ENCODE assay signal across 9 cellular contexts in the genomic region with DNA sequence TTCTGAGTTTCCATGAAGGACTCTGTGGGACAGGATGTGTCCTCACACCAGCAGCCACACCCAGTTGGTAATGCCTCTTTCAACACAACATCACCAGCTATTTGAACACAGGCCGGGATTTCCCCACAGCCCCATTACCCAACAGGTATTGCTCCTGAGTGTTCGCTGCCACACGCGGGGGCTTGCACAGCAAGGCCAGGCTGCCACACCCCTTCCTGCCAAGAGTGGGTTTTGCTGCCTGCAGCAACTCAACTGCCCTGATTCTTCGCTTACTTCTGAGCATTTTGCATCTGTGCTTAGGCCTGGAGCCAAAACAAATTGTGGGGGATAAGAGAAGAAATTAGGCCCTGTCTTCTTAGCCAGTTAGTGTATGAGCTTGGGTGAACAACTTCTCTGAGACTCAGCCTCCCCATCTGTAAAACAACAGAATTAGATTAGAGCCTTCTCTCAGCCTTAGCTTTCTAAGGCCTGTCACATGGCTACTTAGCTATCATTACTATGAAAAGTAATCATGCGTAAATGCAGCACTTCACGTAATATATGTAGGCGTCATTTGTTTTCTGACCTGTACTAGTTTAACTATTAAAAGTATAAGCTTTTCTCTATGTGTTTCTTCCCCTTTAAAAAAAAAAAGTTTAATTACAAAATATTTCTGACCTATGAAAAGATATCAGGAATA. TPM values are rescaled to one million over a fixed set of nuclear protein-coding genes. Genes with fewer than 3 reads are reported as not detected.
DNase-seq lines count a peak whose midpoint lies in the region; ATAC-seq and TF ChIP-seq lines count a peak whose summit lies in the region.
"Had no signal": no experiment of that assay in that cellular context is flagged by ENCODE, and none has a peak within 500 bp of the region (broad histone marks: within the 10 kb centered on the region; RNA-seq: fewer than 3 reads in every experiment).

No MANE protein-coding gene starts in this region.

- no peak overlapping the region for H2BK15ac ChIP-seq in neuronal stem cell (ENCODE audit: low read length)

- no peak overlapping the region for H3K4me3 ChIP-seq in CD8-positive, alpha-beta memory T cell (ENCODE audit: low read length)
- H3K4me3 ChIP-seq in mammary epithelial cell (replicated peaks in 1 of 3; ENCODE audit: insufficient read depth in 1 of 3, low read depth in 2 of 3, low read length in 3 of 3) (no peak overlapping the region), neuronal stem cell (ENCODE audit: low read length in 2 of 2) (no peak overlapping the region)
- H3K4me3 ChIP-seq: body of pancreas had no signal

- H3K23ac ChIP-seq in neuronal stem cell (ENCODE audit: low read depth, low read length, poor library complexity) = no peak overlapping the region

- in situ Hi-C loops in mammary epithelial cell (cut with MboI; ENCODE audit: low sequenced_read_pairs in 2 of 2) = loop anchor here (5.0 to 10.0 kb wide), 3 partner anchors 55 to 803 kb away; no protein-coding TSS in a partner anchor

- no peak overlapping the region for H3K14ac ChIP-seq in neuronal stem cell (ENCODE audit: low read length)

- H3K4me2 ChIP-seq in mammary epithelial cell (ENCODE audit: insufficient read depth, low read depth, low read length) (peak overlapping the region; percentile 46), neuronal stem cell (ENCODE audit: insufficient read depth, low read length, poor library complexity, severe bottlenecking) (no peak overlapping the region)

- peaks cover 13 to 20% (median 14%) of the 10 kb centered on the region in 3 donors for H3K4me1 Mint-ChIP-seq in CD8-positive, alpha-beta memory T cell
- H3K4me1 Mint-ChIP-seq in T-cell (peaks cover 15 to 20% (median 20%) of the 10 kb centered on the region in 3 donors), osteocyte (ENCODE audit: unreplicated experiment) (peaks cover 13% of the 10 kb centered on the region), mesothelial cell of epicardium (peaks cover 17% of the 10 kb centered on the region)

- H4K20me1 ChIP-seq in mammary epithelial cell (ENCODE audit: insufficient read depth, low read length) = no peaks in the 10 kb centered on the region

- no peaks in the 10 kb centered on the region for H3K36me3 ChIP-seq in CD8-positive, alpha-beta memory T cell (ENCODE audit: insufficient read depth, low read length)
- H3K36me3 ChIP-seq in mammary epithelial cell (ENCODE audit: insufficient read depth, low read length) (no peaks in the 10 kb centered on the region), neuronal stem cell (replicated peaks in 1 of 2; ENCODE audit: control insufficient read depth in 2 of 2, insufficient read depth in 2 of 2, low read length in 2 of 2) (no peaks in the 10 kb centered on the region)

- H3K9ac ChIP-seq in mammary epithelial cell (ENCODE audit: insufficient read depth, low read length) (peak overlapping the region; percentile 62), neuronal stem cell (ENCODE audit: low read depth, low read length, poor library complexity) (no peak overlapping the region)

- peak overlapping the region; percentile 13 for H2AK5ac ChIP-seq in neuronal stem cell (ENCODE audit: low read depth, low read length)

- DNase-seq in CD8-positive, alpha-beta memory T cell = peak; percentile 39 to 77 (median 55)
- DNase-seq in T-cell (peak; percentile 33 to 87 (median 70)), mammary epithelial cell (peak; percentile 94), neuronal stem cell (ENCODE audit: low spot score) (no peak), osteocyte (ENCODE audit: extremely low spot score, unreplicated experiment) (no peak), mesothelial cell of epicardium (ENCODE audit: low spot score in 2 of 2, unreplicated experiment in 2 of 2) (no peak)

- peak overlapping the region; percentile 1 for H4K91ac ChIP-seq in neuronal stem cell (ENCODE audit: low read depth, low read length, poor library complexity)

- intact Hi-C loops in mammary epithelial cell (cut with micrococcal nuclease) = loop anchor here (1.0 to 2.0 kb wide), 5 partner anchors 19 to 693 kb away; a partner anchor contains a TSS

- H3K9me3 ChIP-seq in CD8-positive, alpha-beta memory T cell (ENCODE audit: low read length) = no peaks in the 10 kb centered on the region
- H3K9me3 ChIP-seq in mammary epithelial cell (replicated peaks; ENCODE audit: insufficient read depth, low read length) (no peaks in the 10 kb centered on the region), neuronal stem cell (replicated peaks in 1 of 2; ENCODE audit: control insufficient read depth in 2 of 2, insufficient read depth in 1 of 2, low read depth in 1 of 2, low read length in 2 of 2) (no peaks in the 10 kb centered on the region)
- H3K9me3 ChIP-seq: body of pancreas had no signal

- H3K27me3 ChIP-seq in CD8-positive, alpha-beta memory T cell (ENCODE audit: insufficient read depth, low read length, poor library complexity, severe bottlenecking) = no peaks in the 10 kb centered on the region
- H3K27me3 ChIP-seq in mammary epithelial cell (ENCODE audit: insufficient read depth, low read length) (no peaks in the 10 kb centered on the region), neuronal stem cell (ENCODE audit: control insufficient read depth in 3 of 3, insufficient read depth in 3 of 3, low read depth in 1 of 3, low read length in 3 of 3) (no peaks in the 10 kb centered on the region)
- H3K27me3 ChIP-seq: body of pancreas had no signal

- H3K4me1 ChIP-seq in CD8-positive, alpha-beta memory T cell (ENCODE audit: insufficient read depth, low read length) = peaks cover 8% of the 10 kb centered on the region
- H3K4me1 ChIP-seq in mammary epithelial cell (ENCODE audit: insufficient read depth, low read length) = peaks cover 14% of the 10 kb centered on the region
- H3K4me1 ChIP-seq in neuronal stem cell (ENCODE audit: control insufficient read depth in 2 of 2, insufficient read depth in 1 of 2, low read depth in 1 of 2, low read length in 2 of 2) = peaks cover 7 to 9% of the 10 kb centered on the region in 2 donors
- H3K4me1 ChIP-seq: body of pancreas had no signal

- H3K4me3 Mint-ChIP-seq in CD8-positive, alpha-beta memory T cell = peak overlapping the region in 4 of 7 donors; percentile 9 to 50 (median 30)
- peak overlapping the region in 2 of 3 donors; percentile 39 to 44 for H3K4me3 Mint-ChIP-seq in T-cell
- no peak overlapping the region for H3K4me3 Mint-ChIP-seq in osteocyte (ENCODE audit: unreplicated experiment)
- no peak overlapping the region for H3K4me3 Mint-ChIP-seq in mesothelial cell of epicardium

- H3K18ac ChIP-seq in neuronal stem cell (ENCODE audit: low read length) = peak overlapping the region; percentile 1

- H2BK120ac ChIP-seq in neuronal stem cell (ENCODE audit: low read depth, low read length) = no peak overlapping the region

- H3K79me1 ChIP-seq in neuronal stem cell (ENCODE audit: low read depth, low read length) = no peaks in the 10 kb centered on the region

- ATAC-seq in T-cell (replicated peaks in 1 of 4) (peak; percentile 78 to 94 (median 85)), HG02571 (IDR thresholded peaks at IDR 0.05; ENCODE audit: unreplicated experiment) (no peak), SK-N-SH treated with all-trans-retinoic acid at 6 μM for 48 hours (no peak)
- ATAC-seq: body of pancreas had no signal

- H3K27ac Mint-ChIP-seq in CD8-positive, alpha-beta memory T cell = peak overlapping the region; percentile 79 to 94 (median 91)
- H3K27ac Mint-ChIP-seq in T-cell (peak overlapping the region; percentile 86 to 89), osteocyte (ENCODE audit: unreplicated experiment) (no peak overlapping the region), mesothelial cell of epicardium (no peak overlapping the region)

- POLR2A ChIA-PET in CD8-positive, alpha-beta memory T cell (lab: Charles Lee) = interaction anchor here (1.0 to 1.4 kb wide), 2 partner anchors 21 to 74 kb away, joined by 3 to 10 read pairs; a partner anchor contains a TSS
- POLR2A ChIA-PET in T-cell (lab: Charles Lee) = interaction anchor here (0.5 to 1.8 kb wide), 7 partner anchors 12 to 729 kb away, joined by 3 to 6 read pairs (median 3); no protein-coding TSS in a partner anchor

- H3K4ac ChIP-seq in neuronal stem cell (ENCODE audit: low read length) = no peak overlapping the region

- dilution Hi-C loops in mammary epithelial cell (cut with HindIII; ENCODE audit: low sequenced_read_pairs) = no loop called here

- H3K27ac ChIP-seq in CD8-positive, alpha-beta memory T cell (ENCODE audit: low read depth, low read length) = peak overlapping the region; percentile 28
- H3K27ac ChIP-seq in mammary epithelial cell (ENCODE audit: insufficient read depth, low read depth, low read length) (peak overlapping the region; percentile 95), neuronal stem cell (replicated peaks; ENCODE audit: low read length) (no peak overlapping the region)
- H3K27ac ChIP-seq: body of pancreas had no signal

- CTCF ChIA-PET in CD8-positive, alpha-beta memory T cell (lab: Charles Lee) = interaction anchor here (1.0 to 4.3 kb wide), 19 partner anchors 9 to 131 kb away, joined by 3 to 56 read pairs (median 5); a partner anchor contains a TSS
- CTCF ChIA-PET in T-cell (lab: Charles Lee) = interaction anchor here (0.5 to 4.4 kb wide), 18 partner anchors 10 to 1267 kb away, joined by 3 to 26 read pairs (median 4); a partner anchor contains a TSS
- CTCF ChIA-PET in mammary epithelial cell (lab: Charles Lee; ENCODE audit: low non-redundant PET) = interaction anchor here (1.2 kb wide), 1 partner anchor 118 kb away, joined by 11 read pairs; no protein-coding TSS in a partner anchor

- H3K27me3 Mint-ChIP-seq in CD8-positive, alpha-beta memory T cell = peaks cover 6 to 9% of the 10 kb centered on the region in 2 donors
- H3K27me3 Mint-ChIP-seq in T-cell (no peaks in the 10 kb centered on the region), osteocyte (ENCODE audit: unreplicated experiment) (no peaks in the 10 kb centered on the region), mesothelial cell of epicardium (ENCODE audit: low read depth) (no peaks in the 10 kb centered on the region)

- H2AFZ ChIP-seq in mammary epithelial cell (ENCODE audit: low read depth, low read length) (peak overlapping the region; percentile 76), neuronal stem cell (ENCODE audit: low read length) (peak overlapping the region; percentile 26)

- 37% methylated on average over 8 of the region's 8 CpGs for WGBS in mammary epithelial cell (ENCODE audit: low coverage, missing lambda C conversion rate)
- WGBS in neuronal stem cell (ENCODE audit: extremely low coverage in 2 of 2, insufficient read length in 2 of 2, insufficient replicate concordance in 1 of 2), 2 donors = no CpG with 5 or more reads among the region's 8 CpGs

- BruUV-seq in mammary epithelial cell (replicated peaks; lab: Mats Ljungman, UMichigan) = TSS peak; percentile 89

- peak overlapping the region; percentile 49 for H2BK5ac ChIP-seq in neuronal stem cell (ENCODE audit: low read length)

- H3K36me3 Mint-ChIP-seq in CD8-positive, alpha-beta memory T cell = no peaks in the 10 kb centered on the region
- H3K36me3 Mint-ChIP-seq in T-cell (no peaks in the 10 kb centered on the region), osteocyte (ENCODE audit: unreplicated experiment) (no peaks in the 10 kb centered on the region), mesothelial cell of epicardium (no peaks in the 10 kb centered on the region)

- no peaks in the 10 kb centered on the region for H3K79me2 ChIP-seq in mammary epithelial cell (ENCODE audit: insufficient read depth, low read length)

- H4K8ac ChIP-seq in neuronal stem cell (ENCODE audit: low read depth, low read length) = no peak overlapping the region

- H3K9me3 Mint-ChIP-seq in CD8-positive, alpha-beta memory T cell = peaks cover 0 to 2% (median 0%) of the 10 kb centered on the region in 5 donors
- H3K9me3 Mint-ChIP-seq in T-cell (no peaks in the 10 kb centered on the region), osteocyte (ENCODE audit: unreplicated experiment) (no peaks in the 10 kb centered on the region), mesothelial cell of epicardium (no peaks in the 10 kb centered on the region)

- no peak overlapping the region for H2BK12ac ChIP-seq in neuronal stem cell (ENCODE audit: low read length)

- TF ChIP-seq CTCF in mammary epithelial cell (conservative IDR thresholded peaks at IDR 0.05 in 1 of 2, IDR thresholded peaks at IDR 0.05 in 1 of 2; ENCODE audit: extremely low read depth in 1 of 2, insufficient read depth in 1 of 2, low read depth in 1 of 2, low read length in 2 of 2) (no peak), osteocyte (IDR thresholded peaks at IDR 0.05) (no peak), mesothelial cell of epicardium (IDR thresholded peaks at IDR 0.05; ENCODE audit: unreplicated experiment) (no peak)

RNA-seq across cellular contexts. Expression of a gene that starts 20.0 kb away (rescaled TPM):
- 10 to 100 TPM; 10.1 to 11.3 TPM for total RNA-seq in CD8-positive, alpha-beta memory T cell
- polyA plus RNA-seq in CD8-positive, alpha-beta memory T cell = 7.6 TPM
- total RNA-seq in T-cell (10 to 100 TPM in 4 of 5 donors, 1 to 10 TPM in 1; 9.0 to 13.8 (median 11.7) TPM), mammary epithelial cell (100 to 1,000 TPM in 1 of 2 donors, 10 to 100 TPM in 1; 88.4 to 123 TPM), osteocyte (182 and 197 TPM in 2 replicates), mesothelial cell of epicardium (174 to 180 TPM (median 178 TPM) in 3 replicates)
- polyA plus RNA-seq in mammary epithelial cell = 74.7 TPM
- 44.0 TPM for polyA minus RNA-seq in mammary epithelial cell
- polyA plus RNA-seq in neuronal stem cell (2013, experiment 1 of 2) = 122 TPM
- 125 TPM for polyA plus RNA-seq in neuronal stem cell (2013, experiment 2 of 2)

Comparison
In these comparisons a context has a peak if more than half of its experiments do, and no peak if none do; other contexts are left out.
1. DNase-seq: peak in CD8-positive, alpha-beta memory T cell (5 of 5), T-cell (34 of 34) and mammary epithelial cell (single experiment); none in neuronal stem cell (single experiment), osteocyte (single experiment) and mesothelial cell of epicardium (0 of 2).
2. H3K27ac Mint-ChIP-seq: peak in CD8-positive, alpha-beta memory T cell (8 of 8) and T-cell (2 of 2); none in osteocyte (single experiment) and mesothelial cell of epicardium (single experiment).
3. H3K4me3 Mint-ChIP-seq: peak in CD8-positive, alpha-beta memory T cell (4 of 7) and T-cell (2 of 3); none in osteocyte (single experiment) and mesothelial cell of epicardium (single experiment).
4. ATAC-seq: peak in T-cell (4 of 4); none in HG02571 (single experiment) and SK-N-SH treated with all-trans-retinoic acid at 6 μM for 48 hours (single experiment).
5. RNA of a gene that starts 20.0 kb away (total RNA-seq): 182 to 197 TPM in osteocyte, 174 to 180 TPM in mesothelial cell of epicardium and 88.4 to 123 TPM in mammary epithelial cell; 9.0 to 13.8 TPM in T-cell and 10.1 to 11.3 TPM in CD8-positive, alpha-beta memory T cell; every median in the first group is over 4 times any median in the second.